In genomic region chr3:197957775-197958103, GRCh38 we compare ENCODE assay signal across 9 cellular contexts. TPM values are rescaled to one million over a fixed set of nuclear protein-coding genes. Genes with fewer than 3 reads are reported as not detected.
DNase-seq lines count a peak whose midpoint lies in the region; ATAC-seq and TF ChIP-seq lines count a peak whose summit lies in the region.
"Had no signal": no experiment of that assay in that cellular context is flagged by ENCODE, and none has a peak within 500 bp of the region (broad histone marks: within the 10 kb centered on the region; RNA-seq: fewer than 3 reads in every experiment).

No MANE protein-coding gene starts in this region.

- H3K9ac ChIP-seq in Loucy (ENCODE audit: low read depth, low read length, poor library complexity, severe bottlenecking): no peak overlapping the region

- H3K27ac ChIP-seq in caudate nucleus (ENCODE audit: low read depth, low read length) (peak overlapping the region; percentile 54), heart right ventricle (peak overlapping the region in 3 of 10 donors; percentile 7 to 90 (median 37))

- H3K27ac Mint-ChIP-seq in Calu3 (ENCODE audit: unreplicated experiment): peak overlapping the region; percentile 51
- H3K27ac Mint-ChIP-seq in osteocyte (ENCODE audit: unreplicated experiment): peak overlapping the region; percentile 50

- DNase-seq in Calu3 (no peak), caudate nucleus (lab: John Stamatoyannopoulos, UW) (no peak), osteocyte (ENCODE audit: extremely low spot score, unreplicated experiment) (no peak), left lobe of liver (ENCODE audit: low spot score) (no peak), NCI-H146 treated with DMSO at 0.1 percent for 48 hours (lab: John Stamatoyannopoulos, UW; ENCODE audit: unreplicated experiment) (no peak), heart right ventricle (no peak)

- H3K36me3 Mint-ChIP-seq in Calu3 (ENCODE audit: insufficient read depth, unreplicated experiment): peaks cover 73% of the 10 kb centered on the region
- H3K36me3 Mint-ChIP-seq in osteocyte (ENCODE audit: unreplicated experiment): peaks cover 34% of the 10 kb centered on the region

- intact Hi-C loops in Calu3 (cut with micrococcal nuclease; ENCODE audit: unreplicated experiment): no loop called here
- intact Hi-C loops in heart right ventricle (cut with DNase I): no loop called here

- H3K9me3 ChIP-seq in Loucy (ENCODE audit: insufficient read depth, low read depth, low read length): no peaks in the 10 kb centered on the region
- no peaks in the 10 kb centered on the region for H3K9me3 ChIP-seq in heart right ventricle
- H3K9me3 ChIP-seq: esophagus muscularis mucosa had no signal

- WGBS in heart right ventricle, 2 donors: 89 to 92% methylated on average over 5 of the region's 5 CpGs

- H3K27me3 Mint-ChIP-seq in Calu3 (ENCODE audit: unreplicated experiment) (no peaks in the 10 kb centered on the region), osteocyte (ENCODE audit: unreplicated experiment) (no peaks in the 10 kb centered on the region)

- BruUV-seq in Calu3 (replicated peaks; lab: Mats Ljungman, UMichigan): no TSS peak

- no peak overlapping the region for H3K4me3 ChIP-seq in Loucy (ENCODE audit: low read length, poor library complexity, severe bottlenecking)
- H3K4me3 ChIP-seq in heart right ventricle: peak overlapping the region in 1 of 10 donors; percentile 10
- H3K4me3 ChIP-seq: esophagus muscularis mucosa had no signal

- H3K4me1 Mint-ChIP-seq in Calu3 (ENCODE audit: low read depth, unreplicated experiment) (peaks cover 34% of the 10 kb centered on the region), osteocyte (ENCODE audit: unreplicated experiment) (peaks cover 46% of the 10 kb centered on the region)

- CTCF ChIA-PET in Calu3 (lab: Charles Lee): interaction anchor here (1.0 kb wide), 1 partner anchor 8 kb away, joined by 3 read pairs; no protein-coding TSS in a partner anchor

- H3F3A ChIP-seq in Loucy (ENCODE audit: low read depth): 0 out of 2 replicates have a peak, but pooled peaks cover 7% of the 10 kb centered on the region

- peaks cover 29% of the 10 kb centered on the region for H3K79me2 ChIP-seq in Loucy (ENCODE audit: insufficient read depth, low read length)

- peak overlapping the region; percentile 86 for H3K4me2 ChIP-seq in Loucy (ENCODE audit: low read depth, low read length, poor library complexity, severe bottlenecking)

- H3K9me2 ChIP-seq in Loucy (replicated peaks; ENCODE audit: low read depth, low read length): no peaks in the 10 kb centered on the region

- TF ChIP-seq CTCF in Calu3 (IDR thresholded peaks at IDR 0.05; ENCODE audit: unreplicated experiment): no peak
- no peak for TF ChIP-seq CTCF in Loucy (conservative IDR thresholded peaks at IDR 0.05; ENCODE audit: low read length)
- no peak for TF ChIP-seq CTCF in osteocyte (IDR thresholded peaks at IDR 0.05)
- no peak for TF ChIP-seq CTCF in heart right ventricle (IDR thresholded peaks at IDR 0.05)

- peaks cover 30% of the 10 kb centered on the region for H4K20me1 ChIP-seq in Loucy (ENCODE audit: insufficient read depth, low read length, poor library complexity, severe bottlenecking)

- H3K4me1 ChIP-seq in Loucy (ENCODE audit: insufficient read depth, low read length, poor library complexity, severe bottlenecking): peaks cover 57% of the 10 kb centered on the region
- H3K4me1 ChIP-seq in heart right ventricle: peaks cover 4 to 80% (median 51%) of the 10 kb centered on the region in 9 donors

- no peak for ATAC-seq in left lobe of liver
- no peak for ATAC-seq in heart right ventricle
- no peak for ATAC-seq in GM19397 (IDR thresholded peaks at IDR 0.05; ENCODE audit: unreplicated experiment)

- no peak overlapping the region for H3K4me3 Mint-ChIP-seq in Calu3 (ENCODE audit: low read depth, unreplicated experiment)
- no peak overlapping the region for H3K4me3 Mint-ChIP-seq in osteocyte (ENCODE audit: unreplicated experiment)

- no peaks in the 10 kb centered on the region for H3K27me3 ChIP-seq in Loucy (ENCODE audit: insufficient read depth, low read length, poor library complexity, severe bottlenecking)
- H3K27me3 ChIP-seq in heart right ventricle: no peaks in the 10 kb centered on the region
- H3K27me3 ChIP-seq: esophagus muscularis mucosa had no signal

- H3K36me3 ChIP-seq in Loucy (ENCODE audit: insufficient read depth, low read length): peaks cover 41% of the 10 kb centered on the region
- H3K36me3 ChIP-seq in heart right ventricle: peaks cover 0 to 54% (median 30%) of the 10 kb centered on the region in 9 donors

- no peak overlapping the region for H2AFZ ChIP-seq in Loucy (ENCODE audit: low read length)

- H3K9me3 Mint-ChIP-seq in Calu3 (ENCODE audit: low read depth, unreplicated experiment) (no peaks in the 10 kb centered on the region), osteocyte (ENCODE audit: unreplicated experiment) (no peaks in the 10 kb centered on the region)

RNA-seq across cellular contexts. Expression of gene LMLN, which starts 2.3 kb away (rescaled TPM):
- 7.0 and 7.6 TPM in 2 replicates for total RNA-seq in Calu3 (2022)
- total RNA-seq in osteocyte: 5.7 and 7.7 TPM in 2 replicates
- total RNA-seq in left lobe of liver: 2.7 TPM
- total RNA-seq in heart right ventricle: 10 to 100 TPM in 7 of 10 donors, 1 to 10 TPM in 3; 8.7 to 15.2 (median 11.0) TPM
- 1 to 10 TPM; 2.0 to 3.1 TPM for polyA plus RNA-seq in heart right ventricle

RNA-seq across cellular contexts. Expression of gene RPL35A, which starts 7.7 kb away (rescaled TPM):
- 658 and 711 TPM in 2 replicates for total RNA-seq in Calu3 (2022)
- total RNA-seq in osteocyte: 843 and 861 TPM in 2 replicates
- 232 TPM for total RNA-seq in left lobe of liver
- 100 to 1,000 TPM; 674 to 856 (median 795) TPM for total RNA-seq in heart right ventricle
- 1,000 to 10,000 TPM; 1,199 to 1,493 TPM for polyA plus RNA-seq in heart right ventricle
